Comparison of ENCODE assay signal across 18 cellular contexts in genomic region chr9:125425176-125425897, GRCh38.
"Had no signal": no experiment of that assay in that cellular context is flagged by ENCODE, and none has a peak within 500 bp of the region (broad histone marks: within the 10 kb centered on the region; RNA-seq: fewer than 3 reads in every experiment).

No MANE protein-coding gene starts in this region.

- H3K36me3 Mint-ChIP-seq: activated naive CD4-positive, alpha-beta T cell treated with anti-CD3 and anti-CD28 coated beads, Interleukin-2, amount 50 U/mL, for 72 hours; brain; naive thymus-derived CD4-positive, alpha-beta T cell had no signal

- H3K4me3 ChIP-seq: gastroesophageal sphincter, psoas muscle, right lobe of liver, upper lobe of left lung had no signal

- H3K4me1 Mint-ChIP-seq: central memory CD8-positive, alpha-beta T cell; naive thymus-derived CD4-positive, alpha-beta T cell had no signal

- H3K9me3 ChIP-seq: gastroesophageal sphincter, psoas muscle, right lobe of liver, upper lobe of left lung had no signal

- H3K4me3 Mint-ChIP-seq: activated T-cell treated with anti-CD3 and anti-CD28 coated beads, Interleukin-2, amount 50 U/mL, for 4 hours; brain; central memory CD8-positive, alpha-beta T cell; naive thymus-derived CD4-positive, alpha-beta T cell had no signal

- ATAC-seq: activated CD4-positive, CD25-positive, alpha-beta regulatory T cell treated with anti-CD3 and anti-CD28 coated beads, Interleukin-2, amount 50 U/mL, for 24 hours; activated naive CD4-positive, alpha-beta T cell treated with anti-CD3 and anti-CD28 coated beads, Interleukin-2, amount 50 U/mL, for 72 hours; activated T-cell treated with anti-CD3 and anti-CD28 coated beads, Interleukin-2, amount 50 U/mL, for 4 hours; gastroesophageal sphincter; naive thymus-derived CD4-positive, alpha-beta T cell; psoas muscle; right lobe of liver had no signal

- H3K27ac Mint-ChIP-seq: naive thymus-derived CD4-positive, alpha-beta T cell had no signal

- DNase-seq: activated CD4-positive, alpha-beta T cell treated with anti-CD3 and anti-CD28 coated beads, Interleukin-2, amount 50 U/mL, for 4 hours; activated effector memory CD4-positive, alpha-beta T cell treated with anti-CD3 and anti-CD28 coated beads, Interleukin-2, amount 50 U/mL, for 16 hours; activated T-cell treated with anti-CD3 and anti-CD28 coated beads, Interleukin-2, amount 50 U/mL, for 4 hours; amygdala; cortex of kidney; effector CD8-positive, alpha-beta T cell; naive thymus-derived CD4-positive, alpha-beta T cell; occipital lobe; psoas muscle; right lobe of liver; stimulated activated naive CD4-positive, alpha-beta T cell treated with Interleukin-2 at 50 U/mL for 16 hours; upper lobe of left lung had no signal

- H3K36me3 ChIP-seq: gastroesophageal sphincter, right lobe of liver, upper lobe of left lung had no signal

- H3K27ac ChIP-seq: epithelial cell of prostate, gastroesophageal sphincter, psoas muscle, right lobe of liver, upper lobe of left lung had no signal

- H3K27me3 ChIP-seq: gastroesophageal sphincter, right lobe of liver, upper lobe of left lung had no signal

- H3K9me3 Mint-ChIP-seq: activated naive CD4-positive, alpha-beta T cell treated with anti-CD3 and anti-CD28 coated beads, Interleukin-2, amount 50 U/mL, for 72 hours; activated T-cell treated with anti-CD3 and anti-CD28 coated beads, Interleukin-2, amount 50 U/mL, for 4 hours; central memory CD8-positive, alpha-beta T cell; naive thymus-derived CD4-positive, alpha-beta T cell had no signal

- H3K4me1 ChIP-seq: gastroesophageal sphincter, psoas muscle, right lobe of liver, upper lobe of left lung had no signal

- H3K27me3 Mint-ChIP-seq: brain; central memory CD8-positive, alpha-beta T cell had no signal
